Comparison of ENCODE assay signal across 1 cellular context in the genomic region with DNA sequence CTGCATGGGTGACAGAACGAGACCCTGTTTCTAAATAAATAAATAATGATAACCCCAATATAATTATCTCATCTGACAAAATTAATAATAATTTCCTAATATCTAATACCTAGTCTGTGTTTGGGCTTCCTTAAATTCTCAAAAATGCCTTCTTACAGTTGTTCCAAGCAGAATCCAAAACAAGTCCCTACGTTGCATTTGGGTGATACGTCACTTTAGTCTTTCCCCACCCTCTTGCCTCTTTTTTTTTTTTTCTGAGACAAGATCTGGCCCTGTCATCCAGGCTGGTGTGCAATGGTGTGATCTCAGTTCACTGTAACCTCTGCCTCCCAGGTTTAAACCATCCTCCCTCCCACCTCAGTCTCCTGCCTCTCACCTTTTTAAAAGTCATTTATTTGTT.
TF ChIP-seq lines count a peak whose summit lies in the region.

No MANE protein-coding gene starts in this region.

TF ChIP-seq in K562, 482 proteins besides CTCF, POLR2A, EP300 and RAD21 (continued from another document):
- TF ChIP-seq, protein P1, sequence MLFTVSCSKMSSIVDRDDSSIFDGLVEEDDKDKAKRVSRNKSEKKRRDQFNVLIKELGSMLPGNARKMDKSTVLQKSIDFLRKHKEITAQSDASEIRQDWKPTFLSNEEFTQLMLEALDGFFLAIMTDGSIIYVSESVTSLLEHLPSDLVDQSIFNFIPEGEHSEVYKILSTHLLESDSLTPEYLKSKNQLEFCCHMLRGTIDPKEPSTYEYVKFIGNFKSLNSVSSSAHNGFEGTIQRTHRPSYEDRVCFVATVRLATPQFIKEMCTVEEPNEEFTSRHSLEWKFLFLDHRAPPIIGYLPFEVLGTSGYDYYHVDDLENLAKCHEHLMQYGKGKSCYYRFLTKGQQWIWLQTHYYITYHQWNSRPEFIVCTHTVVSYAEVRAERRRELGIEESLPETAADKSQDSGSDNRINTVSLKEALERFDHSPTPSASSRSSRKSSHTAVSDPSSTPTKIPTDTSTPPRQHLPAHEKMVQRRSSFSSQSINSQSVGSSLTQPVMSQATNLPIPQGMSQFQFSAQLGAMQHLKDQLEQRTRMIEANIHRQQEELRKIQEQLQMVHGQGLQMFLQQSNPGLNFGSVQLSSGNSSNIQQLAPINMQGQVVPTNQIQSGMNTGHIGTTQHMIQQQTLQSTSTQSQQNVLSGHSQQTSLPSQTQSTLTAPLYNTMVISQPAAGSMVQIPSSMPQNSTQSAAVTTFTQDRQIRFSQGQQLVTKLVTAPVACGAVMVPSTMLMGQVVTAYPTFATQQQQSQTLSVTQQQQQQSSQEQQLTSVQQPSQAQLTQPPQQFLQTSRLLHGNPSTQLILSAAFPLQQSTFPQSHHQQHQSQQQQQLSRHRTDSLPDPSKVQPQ (CRISPR knock-in tag; IDR thresholded peaks at IDR 0.05; ENCODE audit: borderline replicate concordance): no peak
- no peak for TF ChIP-seq DMBX1 (CRISPR knock-in tag; IDR thresholded peaks at IDR 0.05; ENCODE audit: borderline replicate concordance)
- peak; percentile 60; the same call in 1 of the 2 replicates for TF ChIP-seq SMARCA4 (IDR thresholded peaks at IDR 0.05)
- TF ChIP-seq ZNF507 (tag; conservative IDR thresholded peaks at IDR 0.05): no peak
- TF ChIP-seq ZNF57 (CRISPR knock-in tag; IDR thresholded peaks at IDR 0.05): no peak
- no peak for TF ChIP-seq POLR2B (IDR thresholded peaks at IDR 0.05; ENCODE audit: low read depth, partially characterized antibody)
- no peak for TF ChIP-seq ZBTB43 (CRISPR knock-in tag; IDR thresholded peaks at IDR 0.05)
- TF ChIP-seq ZFP1 (CRISPR knock-in tag; IDR thresholded peaks at IDR 0.05): no peak
- 0 out of 4 replicates have a peak, but pooled peaks of 1 of the 2 experiments have one; percentile 8 for TF ChIP-seq TRIM24 (IDR thresholded peaks at IDR 0.05)
- no peak for TF ChIP-seq FIP1L1 (IDR thresholded peaks at IDR 0.05; ENCODE audit: low read depth, low read length, poor library complexity, severe bottlenecking)
- TF ChIP-seq RFX1 (IDR thresholded peaks at IDR 0.05): no peak
- no peak for TF ChIP-seq ZNF143 (CRISPR knock-in tag; IDR thresholded peaks at IDR 0.05)
- TF ChIP-seq, protein P2, sequence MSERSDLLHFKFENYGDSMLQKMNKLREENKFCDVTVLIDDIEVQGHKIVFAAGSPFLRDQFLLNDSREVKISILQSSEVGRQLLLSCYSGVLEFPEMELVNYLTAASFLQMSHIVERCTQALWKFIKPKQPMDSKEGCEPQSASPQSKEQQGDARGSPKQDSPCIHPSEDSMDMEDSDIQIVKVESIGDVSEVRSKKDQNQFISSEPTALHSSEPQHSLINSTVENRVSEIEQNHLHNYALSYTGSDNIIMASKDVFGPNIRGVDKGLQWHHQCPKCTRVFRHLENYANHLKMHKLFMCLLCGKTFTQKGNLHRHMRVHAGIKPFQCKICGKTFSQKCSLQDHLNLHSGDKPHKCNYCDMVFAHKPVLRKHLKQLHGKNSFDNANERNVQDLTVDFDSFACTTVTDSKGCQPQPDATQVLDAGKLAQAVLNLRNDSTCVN (CRISPR knock-in tag; IDR thresholded peaks at IDR 0.05): no peak
- TF ChIP-seq HLTF (IDR thresholded peaks at IDR 0.05): no peak
- TF ChIP-seq CREB1 (IDR thresholded peaks at IDR 0.05): peak; percentile 39; the same call in 1 of the 2 replicates
- no peak for TF ChIP-seq CREB1 (CRISPR knock-in tag; IDR thresholded peaks at IDR 0.05)
- TF ChIP-seq MAFF (IDR thresholded peaks at IDR 0.05; ENCODE audit: low read length): peak; percentile 46
- TF ChIP-seq ZNF609 (CRISPR knock-in tag; IDR thresholded peaks at IDR 0.05; ENCODE audit: borderline replicate concordance): no peak
- no peak for TF ChIP-seq STAT6 (CRISPR knock-in tag; IDR thresholded peaks at IDR 0.05)
- TF ChIP-seq, protein P3, sequence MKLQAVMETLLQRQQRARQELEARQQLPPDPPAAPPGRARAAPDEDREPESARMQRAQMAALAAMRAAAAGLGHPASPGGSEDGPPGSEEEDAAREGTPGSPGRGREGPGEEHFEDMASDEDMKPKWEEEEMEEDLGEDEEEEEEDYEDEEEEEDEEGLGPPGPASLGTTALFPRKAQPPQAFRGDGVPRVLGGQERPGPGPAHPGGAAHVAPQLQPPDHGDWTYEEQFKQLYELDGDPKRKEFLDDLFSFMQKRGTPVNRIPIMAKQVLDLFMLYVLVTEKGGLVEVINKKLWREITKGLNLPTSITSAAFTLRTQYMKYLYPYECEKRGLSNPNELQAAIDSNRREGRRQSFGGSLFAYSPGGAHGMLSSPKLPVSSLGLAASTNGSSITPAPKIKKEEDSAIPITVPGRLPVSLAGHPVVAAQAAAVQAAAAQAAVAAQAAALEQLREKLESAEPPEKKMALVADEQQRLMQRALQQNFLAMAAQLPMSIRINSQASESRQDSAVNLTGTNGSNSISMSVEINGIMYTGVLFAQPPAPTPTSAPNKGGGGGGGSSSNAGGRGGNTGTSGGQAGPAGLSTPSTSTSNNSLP (IDR thresholded peaks at IDR 0.05; ENCODE audit: borderline replicate concordance, low read depth, low read length): no peak
- no peak for TF ChIP-seq ZNF583 (CRISPR knock-in tag; IDR thresholded peaks at IDR 0.05)
- TF ChIP-seq PBX2 (CRISPR knock-in tag; IDR thresholded peaks at IDR 0.05; ENCODE audit: low read depth): no peak
- TF ChIP-seq PBX2 (tag; conservative IDR thresholded peaks at IDR 0.05; ENCODE audit: low read depth): 0 out of 2 replicates have a peak, but pooled peaks have one; percentile 9
- TF ChIP-seq PHF20 (IDR thresholded peaks at IDR 0.05; ENCODE audit: partially characterized antibody): no peak
- no peak for TF ChIP-seq MNT (conservative IDR thresholded peaks at IDR 0.05)
- no peak for TF ChIP-seq RHOXF2B (CRISPR knock-in tag; conservative IDR thresholded peaks at IDR 0.05)
- no peak for TF ChIP-seq SLC30A9 (CRISPR knock-in tag; IDR thresholded peaks at IDR 0.05)
- TF ChIP-seq TOE1 (IDR thresholded peaks at IDR 0.05; ENCODE audit: borderline replicate concordance): no peak
- TF ChIP-seq TOE1 (CRISPR knock-in tag; IDR thresholded peaks at IDR 0.05; ENCODE audit: borderline replicate concordance, low read depth): no peak
- no peak for TF ChIP-seq ZNF445 (CRISPR knock-in tag; IDR thresholded peaks at IDR 0.05; ENCODE audit: low read depth)
- TF ChIP-seq, protein P4, sequence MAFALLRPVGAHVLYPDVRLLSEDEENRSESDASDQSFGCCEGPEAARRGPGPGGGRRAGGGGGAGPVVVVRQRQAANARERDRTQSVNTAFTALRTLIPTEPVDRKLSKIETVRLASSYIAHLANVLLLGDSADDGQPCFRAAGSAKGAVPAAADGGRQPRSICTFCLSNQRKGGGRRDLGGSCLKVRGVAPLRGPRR (CRISPR knock-in tag; IDR thresholded peaks at IDR 0.05): no peak
- TF ChIP-seq KLF10 (CRISPR knock-in tag; IDR thresholded peaks at IDR 0.05): no peak
- TF ChIP-seq SIN3A (IDR thresholded peaks at IDR 0.05; ENCODE audit: borderline replicate concordance in 2 of 2, control insufficient read depth in 1 of 2, low read depth in 2 of 2, low read length in 2 of 2): no peak
- TF ChIP-seq ZC3H4 (CRISPR knock-in tag; IDR thresholded peaks at IDR 0.05; ENCODE audit: borderline replicate concordance): no peak
- TF ChIP-seq DPF2 (IDR thresholded peaks at IDR 0.05): peak; percentile 76
- no peak for TF ChIP-seq ZNF780A (CRISPR knock-in tag; IDR thresholded peaks at IDR 0.05)
